Comparison of ENCODE assay signal across 1 cellular context in the genomic region with DNA sequence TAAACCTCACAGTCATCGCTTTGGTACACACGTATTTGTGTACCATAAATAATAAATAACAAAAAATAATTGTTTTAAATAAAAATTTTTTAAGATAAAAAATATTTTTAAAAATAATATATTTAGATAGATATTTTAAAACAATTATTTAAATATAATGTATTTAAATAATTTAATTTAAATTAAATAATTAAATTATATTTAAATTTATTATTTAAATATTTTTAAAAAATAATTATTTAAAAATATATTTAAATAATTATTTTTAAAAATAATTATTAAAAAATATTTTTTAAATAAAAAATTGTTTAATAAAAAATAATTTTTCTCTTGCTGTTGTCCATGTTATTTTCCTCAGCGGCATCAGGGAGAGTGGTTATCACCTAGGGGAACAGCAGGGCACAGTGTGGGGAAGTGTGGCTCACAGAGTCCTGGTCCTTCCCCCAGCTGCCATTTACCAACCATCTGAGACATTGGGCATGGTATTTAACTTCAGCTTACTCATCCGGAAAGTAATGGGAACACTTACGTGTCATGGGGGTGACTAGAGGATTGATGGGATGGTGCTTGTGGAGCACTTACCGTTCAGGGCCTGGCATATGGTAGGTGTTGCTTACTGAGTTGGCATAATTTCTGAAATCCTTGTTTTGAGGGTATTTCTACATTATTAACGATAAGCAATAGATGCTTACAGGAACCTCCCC.
TF ChIP-seq lines count a peak whose summit lies in the region.

No MANE protein-coding gene starts in this region.

TF ChIP-seq in SK-N-SH, 30 proteins besides CTCF, POLR2A, EP300 and RAD21 (continued from another document):
- TF ChIP-seq, protein P1, sequence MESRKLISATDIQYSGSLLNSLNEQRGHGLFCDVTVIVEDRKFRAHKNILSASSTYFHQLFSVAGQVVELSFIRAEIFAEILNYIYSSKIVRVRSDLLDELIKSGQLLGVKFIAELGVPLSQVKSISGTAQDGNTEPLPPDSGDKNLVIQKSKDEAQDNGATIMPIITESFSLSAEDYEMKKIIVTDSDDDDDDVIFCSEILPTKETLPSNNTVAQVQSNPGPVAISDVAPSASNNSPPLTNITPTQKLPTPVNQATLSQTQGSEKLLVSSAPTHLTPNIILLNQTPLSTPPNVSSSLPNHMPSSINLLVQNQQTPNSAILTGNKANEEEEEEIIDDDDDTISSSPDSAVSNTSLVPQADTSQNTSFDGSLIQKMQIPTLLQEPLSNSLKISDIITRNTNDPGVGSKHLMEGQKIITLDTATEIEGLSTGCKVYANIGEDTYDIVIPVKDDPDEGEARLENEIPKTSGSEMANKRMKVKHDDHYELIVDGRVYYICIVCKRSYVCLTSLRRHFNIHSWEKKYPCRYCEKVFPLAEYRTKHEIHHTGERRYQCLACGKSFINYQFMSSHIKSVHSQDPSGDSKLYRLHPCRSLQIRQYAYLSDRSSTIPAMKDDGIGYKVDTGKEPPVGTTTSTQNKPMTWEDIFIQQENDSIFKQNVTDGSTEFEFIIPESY (IDR thresholded peaks at IDR 0.05; ENCODE audit: borderline replicate concordance, low read depth), result no peak
- peak; percentile 50; the same call in 1 of the 2 replicates for TF ChIP-seq FOSL2 (IDR thresholded peaks at IDR 0.05; ENCODE audit: borderline replicate concordance, low read depth)
- TF ChIP-seq TCF12 (IDR thresholded peaks at IDR 0.05), result peak; percentile 58
- TF ChIP-seq, protein P2, sequence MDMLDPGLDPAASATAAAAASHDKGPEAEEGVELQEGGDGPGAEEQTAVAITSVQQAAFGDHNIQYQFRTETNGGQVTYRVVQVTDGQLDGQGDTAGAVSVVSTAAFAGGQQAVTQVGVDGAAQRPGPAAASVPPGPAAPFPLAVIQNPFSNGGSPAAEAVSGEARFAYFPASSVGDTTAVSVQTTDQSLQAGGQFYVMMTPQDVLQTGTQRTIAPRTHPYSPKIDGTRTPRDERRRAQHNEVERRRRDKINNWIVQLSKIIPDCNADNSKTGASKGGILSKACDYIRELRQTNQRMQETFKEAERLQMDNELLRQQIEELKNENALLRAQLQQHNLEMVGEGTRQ (IDR thresholded peaks at IDR 0.05; ENCODE audit: borderline replicate concordance, low read depth, low read length), result no peak
- no peak for TF ChIP-seq SMC3 (IDR thresholded peaks at IDR 0.05; ENCODE audit: low read depth, low read length)
- no peak for TF ChIP-seq FOXM1 (IDR thresholded peaks at IDR 0.05; ENCODE audit: low read depth)
- TF ChIP-seq YY1 (IDR thresholded peaks at IDR 0.05; ENCODE audit: low read depth), result no peak
